In genomic region chr17:17709815-17710321, GRCh38 we compare ENCODE assay signal across 2 cellular contexts.
TF ChIP-seq lines count a peak whose summit lies in the region.

No MANE protein-coding gene starts in this region.

TF ChIP-seq in IMR-90, 13 proteins besides CTCF, POLR2A, EP300 and RAD21:
- TF ChIP-seq BHLHE40 (IDR thresholded peaks at IDR 0.05; ENCODE audit: low read depth, low read length) (no peak), SMC3 (IDR thresholded peaks at IDR 0.05; ENCODE audit: low read depth, low read length) (no peak)

TF ChIP-seq in endothelial cell of umbilical vein, 7 proteins besides CTCF, POLR2A, EP300 and RAD21:
- TF ChIP-seq JUN (IDR thresholded peaks at IDR 0.05; ENCODE audit: borderline replicate concordance, insufficient read depth, insufficient read length, low read depth) (no peak), FOS (IDR thresholded peaks at IDR 0.05; ENCODE audit: borderline replicate concordance, insufficient read depth, low read length) (no peak), MYC (IDR thresholded peaks at IDR 0.05; ENCODE audit: low read depth, low read length) (no peak)
